ENCODE assay signal across 1 cellular context in genomic region chr20:35467339-35468224, GRCh38.
A peak's percentile ranks its signal among the peaks of the same experiment; 100 is the strongest.
TF ChIP-seq lines count a peak whose summit lies in the region.

No MANE protein-coding gene starts in this region.

TF ChIP-seq in K562, 482 proteins besides CTCF, POLR2A, EP300 and RAD21:
- TF ChIP-seq, protein P1, sequence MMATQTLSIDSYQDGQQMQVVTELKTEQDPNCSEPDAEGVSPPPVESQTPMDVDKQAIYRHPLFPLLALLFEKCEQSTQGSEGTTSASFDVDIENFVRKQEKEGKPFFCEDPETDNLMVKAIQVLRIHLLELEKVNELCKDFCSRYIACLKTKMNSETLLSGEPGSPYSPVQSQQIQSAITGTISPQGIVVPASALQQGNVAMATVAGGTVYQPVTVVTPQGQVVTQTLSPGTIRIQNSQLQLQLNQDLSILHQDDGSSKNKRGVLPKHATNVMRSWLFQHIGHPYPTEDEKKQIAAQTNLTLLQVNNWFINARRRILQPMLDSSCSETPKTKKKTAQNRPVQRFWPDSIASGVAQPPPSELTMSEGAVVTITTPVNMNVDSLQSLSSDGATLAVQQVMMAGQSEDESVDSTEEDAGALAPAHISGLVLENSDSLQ (IDR thresholded peaks at IDR 0.05): peak; percentile 39; the same call in 1 of the 2 replicates
- no peak for TF ChIP-seq E4F1 (CRISPR knock-in tag; IDR thresholded peaks at IDR 0.05; ENCODE audit: borderline replicate concordance)
- TF ChIP-seq MEIS2 (IDR thresholded peaks at IDR 0.05; ENCODE audit: partially characterized antibody): peak; percentile 79
- TF ChIP-seq, protein P2, sequence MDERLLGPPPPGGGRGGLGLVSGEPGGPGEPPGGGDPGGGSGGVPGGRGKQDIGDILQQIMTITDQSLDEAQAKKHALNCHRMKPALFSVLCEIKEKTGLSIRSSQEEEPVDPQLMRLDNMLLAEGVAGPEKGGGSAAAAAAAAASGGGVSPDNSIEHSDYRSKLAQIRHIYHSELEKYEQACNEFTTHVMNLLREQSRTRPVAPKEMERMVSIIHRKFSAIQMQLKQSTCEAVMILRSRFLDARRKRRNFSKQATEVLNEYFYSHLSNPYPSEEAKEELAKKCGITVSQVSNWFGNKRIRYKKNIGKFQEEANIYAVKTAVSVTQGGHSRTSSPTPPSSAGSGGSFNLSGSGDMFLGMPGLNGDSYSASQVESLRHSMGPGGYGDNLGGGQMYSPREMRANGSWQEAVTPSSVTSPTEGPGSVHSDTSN (CRISPR knock-in tag; IDR thresholded peaks at IDR 0.05; ENCODE audit: low read depth): no peak
- TF ChIP-seq, protein P2 (tag; conservative IDR thresholded peaks at IDR 0.05; ENCODE audit: low read depth): peak; percentile 79
